1 cellular context compared by ENCODE assay signal in genomic region chr16:87686697-87687570, GRCh38.
TF ChIP-seq lines count a peak whose summit lies in the region.

No MANE protein-coding gene starts in this region.

TF ChIP-seq in H1, 55 proteins besides CTCF, POLR2A, EP300 and RAD21:
- TF ChIP-seq MAFK (IDR thresholded peaks at IDR 0.05; ENCODE audit: low read depth, low read length) = no peak
- TF ChIP-seq GABPA (IDR thresholded peaks at IDR 0.05; ENCODE audit: borderline replicate concordance, insufficient read depth, low read length) = no peak
- no peak for TF ChIP-seq SUZ12 (IDR thresholded peaks at IDR 0.05; ENCODE audit: low read length)
- no peak for TF ChIP-seq EGR1 (IDR thresholded peaks at IDR 0.05; ENCODE audit: borderline replicate concordance, low read depth, low read length)
- TF ChIP-seq CHD1 (IDR thresholded peaks at IDR 0.05; ENCODE audit: low read depth, low read length) = no peak
- no peak for TF ChIP-seq SP4 (IDR thresholded peaks at IDR 0.05; ENCODE audit: low read length)
- TF ChIP-seq SRF (IDR thresholded peaks at IDR 0.05; ENCODE audit: low read depth, low read length) = no peak
- TF ChIP-seq E2F6 (IDR thresholded peaks at IDR 0.05) = no peak
- TF ChIP-seq CREB1 (IDR thresholded peaks at IDR 0.05) = no peak
- TF ChIP-seq CEBPB (IDR thresholded peaks at IDR 0.05; ENCODE audit: low read depth, low read length) = no peak
